Comparison of ENCODE assay signal across 8 cellular contexts in the genomic region with DNA sequence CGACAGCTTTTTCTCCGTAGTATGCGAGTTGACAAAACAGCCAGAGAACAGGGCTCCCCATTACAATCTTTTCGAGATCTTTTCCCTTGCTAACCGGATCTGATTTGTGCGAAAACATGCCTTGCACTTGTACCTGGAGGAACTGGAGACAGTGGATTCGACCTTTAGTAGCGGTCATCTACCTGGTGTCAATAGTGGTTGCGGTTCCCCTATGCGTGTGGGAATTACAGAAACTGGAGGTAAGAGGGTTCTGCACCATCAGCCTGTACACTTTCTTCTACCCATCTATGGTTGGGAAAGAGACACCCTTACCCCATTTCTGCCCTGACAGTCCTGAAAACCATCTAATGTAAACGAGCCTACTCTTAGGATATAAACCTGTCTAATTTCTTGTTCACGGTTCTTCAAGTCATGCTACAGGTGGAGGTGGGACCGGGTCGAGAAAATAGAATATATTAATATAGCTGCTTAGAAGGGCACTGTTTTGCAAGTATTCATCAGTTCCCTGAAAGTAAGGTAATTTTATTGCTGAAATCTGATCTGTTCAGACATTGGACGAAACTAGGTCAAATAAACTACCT. TPM values are rescaled to one million over a fixed set of nuclear protein-coding genes. Genes with fewer than 3 reads are reported as not detected.
DNase-seq lines count a peak whose midpoint lies in the region; ATAC-seq lines count a peak whose summit lies in the region.

No MANE protein-coding gene starts in this region.

- peak overlapping the region; percentile 90 for H3K4me3 Mint-ChIP-seq in T-helper 1 cell treated with Interleukin-12 subunit alpha and Interleukin-12 subunit beta and Interleukin-4 antibody, amounts not matched to agents 30 μg/mL and 1 μg/mL, for 36 hours
- H3K4me3 Mint-ChIP-seq in activated CD8-positive, alpha-beta T cell treated with anti-CD3 and anti-CD28 coated beads, Interleukin-2, amount 10 ng/mL, durations not matched to agents 7 days and 5 days: peak overlapping the region; percentile 86

- DNase-seq in T-helper 1 cell: no peak
- no peak for DNase-seq in activated CD8-positive, alpha-beta T cell treated with anti-CD3 and anti-CD28 coated beads, Interleukin-2, amount 10 ng/mL, durations not matched to agents 7 days and 5 days
- DNase-seq in NAMALWA (ENCODE audit: low spot score): no peak
- no peak for DNase-seq in kidney glomerular epithelial cell (lab: John Stamatoyannopoulos, UW)

- H3K9me3 ChIP-seq in iPS-18c (ENCODE audit: control insufficient read depth, insufficient read depth, low read length): no peaks in the 10 kb centered on the region
- no peaks in the 10 kb centered on the region for H3K9me3 ChIP-seq in subcutaneous abdominal adipose tissue (ENCODE audit: control insufficient read depth in 5 of 5, low read length in 5 of 5)

- H3K9me3 Mint-ChIP-seq in T-helper 1 cell treated with Interleukin-12 subunit alpha and Interleukin-12 subunit beta and Interleukin-4 antibody, amounts not matched to agents 30 μg/mL and 1 μg/mL, for 36 hours: no peaks in the 10 kb centered on the region
- H3K9me3 Mint-ChIP-seq in activated CD8-positive, alpha-beta T cell treated with anti-CD3 and anti-CD28 coated beads, Interleukin-2, amount 10 ng/mL, durations not matched to agents 7 days and 5 days (ENCODE audit: insufficient read depth): no peaks in the 10 kb centered on the region

- H3K27ac ChIP-seq in subcutaneous abdominal adipose tissue (ENCODE audit: low read depth, low read length): peak overlapping the region; percentile 77

- H3K4me1 ChIP-seq in subcutaneous abdominal adipose tissue (ENCODE audit: control insufficient read depth in 5 of 5, insufficient read depth in 5 of 5, low read length in 5 of 5): peaks cover 2 to 38% (median 33%) of the 10 kb centered on the region in 5 donors

- peak overlapping the region; percentile 93 for H3K27ac Mint-ChIP-seq in T-helper 1 cell treated with Interleukin-12 subunit alpha and Interleukin-12 subunit beta and Interleukin-4 antibody, amounts not matched to agents 30 μg/mL and 1 μg/mL, for 36 hours
- peak overlapping the region; percentile 94 for H3K27ac Mint-ChIP-seq in activated CD8-positive, alpha-beta T cell treated with anti-CD3 and anti-CD28 coated beads, Interleukin-2, amount 10 ng/mL, durations not matched to agents 7 days and 5 days

- H3K27me3 Mint-ChIP-seq in T-helper 1 cell treated with Interleukin-12 subunit alpha and Interleukin-12 subunit beta and Interleukin-4 antibody, amounts not matched to agents 30 μg/mL and 1 μg/mL, for 36 hours (ENCODE audit: low read depth): peaks cover 18% of the 10 kb centered on the region
- peaks cover 10% of the 10 kb centered on the region for H3K27me3 Mint-ChIP-seq in activated CD8-positive, alpha-beta T cell treated with anti-CD3 and anti-CD28 coated beads, Interleukin-2, amount 10 ng/mL, durations not matched to agents 7 days and 5 days (ENCODE audit: low read depth)

- peak overlapping the region; percentile 72 for H3K4me3 ChIP-seq in iPS-18c (ENCODE audit: insufficient read depth, low read depth, low read length)
- H3K4me3 ChIP-seq in subcutaneous abdominal adipose tissue (ENCODE audit: low read depth in 1 of 5, low read length in 5 of 5): peak overlapping the region; percentile 79 to 100 (median 97)

- H3K9ac ChIP-seq in subcutaneous abdominal adipose tissue (ENCODE audit: low read length in 5 of 5): peak overlapping the region; percentile 79 to 100 (median 93)

- ATAC-seq in HG03039 (IDR thresholded peaks at IDR 0.05; ENCODE audit: unreplicated experiment): peak; percentile 6
- ATAC-seq in activated CD8-positive, alpha-beta T cell treated with anti-CD3 and anti-CD28 coated beads, Interleukin-2, amount 10 ng/mL, durations not matched to agents 7 days and 5 days: peak; percentile 7

- peaks cover 22% of the 10 kb centered on the region for H3K36me3 Mint-ChIP-seq in T-helper 1 cell treated with Interleukin-12 subunit alpha and Interleukin-12 subunit beta and Interleukin-4 antibody, amounts not matched to agents 30 μg/mL and 1 μg/mL, for 36 hours (ENCODE audit: low read depth)
- peaks cover 21% of the 10 kb centered on the region for H3K36me3 Mint-ChIP-seq in activated CD8-positive, alpha-beta T cell treated with anti-CD3 and anti-CD28 coated beads, Interleukin-2, amount 10 ng/mL, durations not matched to agents 7 days and 5 days (ENCODE audit: low read depth)

- POLR2A ChIA-PET in activated CD8-positive, alpha-beta T cell treated with anti-CD3 and anti-CD28 coated beads, Interleukin-2, amount 10 ng/mL, durations not matched to agents 7 days and 5 days (lab: Charles Lee): interaction anchor here (0.5 to 2.8 kb wide), 8 partner anchors 21 to 249 kb away, joined by 3 to 32 read pairs (median 6); a partner anchor contains a TSS

- no peaks in the 10 kb centered on the region for H3K27me3 ChIP-seq in subcutaneous abdominal adipose tissue (ENCODE audit: control insufficient read depth in 5 of 5, insufficient read depth in 4 of 5, low read length in 5 of 5)

- peaks cover 24% of the 10 kb centered on the region for H3K4me1 Mint-ChIP-seq in T-helper 1 cell treated with Interleukin-12 subunit alpha and Interleukin-12 subunit beta and Interleukin-4 antibody, amounts not matched to agents 30 μg/mL and 1 μg/mL, for 36 hours (ENCODE audit: low read depth)
- H3K4me1 Mint-ChIP-seq in activated CD8-positive, alpha-beta T cell treated with anti-CD3 and anti-CD28 coated beads, Interleukin-2, amount 10 ng/mL, durations not matched to agents 7 days and 5 days (ENCODE audit: low read depth): peaks cover 24% of the 10 kb centered on the region

- H3K36me3 ChIP-seq in subcutaneous abdominal adipose tissue (ENCODE audit: control insufficient read depth in 5 of 5, insufficient read depth in 5 of 5, low read length in 5 of 5): peaks cover 0 to 7% (median 4%) of the 10 kb centered on the region in 5 donors

- CTCF ChIA-PET in activated CD8-positive, alpha-beta T cell treated with anti-CD3 and anti-CD28 coated beads, Interleukin-2, amount 10 ng/mL, durations not matched to agents 7 days and 5 days (lab: Charles Lee): interaction anchor here (0.6 to 4.2 kb wide), 9 partner anchors 11 to 1474 kb away, joined by 3 to 69 read pairs (median 4); a partner anchor contains a TSS

RNA-seq across cellular contexts. Expression of a gene that starts 0.7 kb away (rescaled TPM):
- total RNA-seq in activated CD8-positive, alpha-beta T cell treated with anti-CD3 and anti-CD28 coated beads, Interleukin-2, amount 10 ng/mL, durations not matched to agents 7 days and 5 days: 10 to 100 TPM; 18.5 to 20.6 TPM
